ENCODE assay signal across 8 cellular contexts in the genomic region with DNA sequence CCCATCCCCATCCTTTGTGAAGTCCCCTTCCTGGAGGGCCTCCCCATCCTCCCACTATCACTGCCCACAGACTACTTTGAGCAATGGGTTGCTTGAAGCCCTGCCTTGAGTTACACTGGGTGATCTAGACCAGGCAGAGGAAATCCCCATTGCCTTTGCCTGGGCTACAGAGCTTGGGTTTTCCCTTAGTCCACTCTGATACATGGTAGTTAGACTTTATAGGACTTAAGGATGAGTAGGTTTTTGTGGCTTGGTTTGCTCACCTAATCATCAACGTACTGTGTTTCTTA. TPM values are rescaled to one million over a fixed set of nuclear protein-coding genes. Genes with fewer than 3 reads are reported as not detected.
DNase-seq lines count a peak whose midpoint lies in the region; ATAC-seq and TF ChIP-seq lines count a peak whose summit lies in the region.

No MANE protein-coding gene starts in this region.

- peaks cover 6 to 19% of the 10 kb centered on the region in 2 donors for H3K36me3 Mint-ChIP-seq in activated naive CD4-positive, alpha-beta T cell treated with anti-CD3 and anti-CD28 coated beads, Interleukin-2, amount 50 U/mL, for 72 hours

- peak; percentile 28 to 39 for DNase-seq in activated CD4-positive, alpha-beta T cell treated with anti-CD3 and anti-CD28 coated beads for 4 hours
- no peak for DNase-seq in activated CD4-positive, alpha-beta T cell treated with anti-CD3 and anti-CD28 coated beads, Interleukin-2, amount 50 U/mL, for 1 hour
- peak; percentile 49 to 84 for DNase-seq in activated naive CD4-positive, alpha-beta T cell treated with anti-CD3 and anti-CD28 coated beads, Interleukin-2, amount 50 U/mL, for 72 hours (ENCODE audit: low spot score in 2 of 2)
- DNase-seq in stomach (no peak), D341Med (ENCODE audit: low spot score) (no peak), Kasumi-1 (lab: John Stamatoyannopoulos, UW) (no peak), GF-D8 (lab: John Stamatoyannopoulos, UW) (no peak)

- peak; percentile 55 for ATAC-seq in HG03457 (IDR thresholded peaks at IDR 0.05; ENCODE audit: unreplicated experiment)
- peak; percentile 78 to 89 for ATAC-seq in activated naive CD4-positive, alpha-beta T cell treated with anti-CD3 and anti-CD28 coated beads, Interleukin-2, amount 50 U/mL, for 72 hours

- no peak overlapping the region for H3K4me3 ChIP-seq in stomach

- H3K9me3 Mint-ChIP-seq in activated naive CD4-positive, alpha-beta T cell treated with anti-CD3 and anti-CD28 coated beads, Interleukin-2, amount 50 U/mL, for 72 hours, result no peaks in the 10 kb centered on the region

- H3K27ac ChIP-seq in stomach, result peak overlapping the region in 3 of 5 donors; percentile 21 to 44 (median 40)

- H3K27me3 ChIP-seq in stomach, result no peaks in the 10 kb centered on the region

- TF ChIP-seq CTCF in stomach (IDR thresholded peaks at IDR 0.05), result no peak

- intact Hi-C loops in stomach (cut with DNase I; ENCODE audit: low total_unique reads), result no loop called here

- no peak for TF ChIP-seq POLR2A in stomach (IDR thresholded peaks at IDR 0.05)

- no peaks in the 10 kb centered on the region for H3K36me3 ChIP-seq in stomach

- 68 to 93% (median 89%) methylated on average over 1 of the region's 1 CpG for WGBS in stomach, 5 donors

- H3K9me3 ChIP-seq in stomach, result no peaks in the 10 kb centered on the region

- peaks cover 22 to 83% (median 54%) of the 10 kb centered on the region in 4 donors for H3K4me1 ChIP-seq in stomach

- TF ChIP-seq EP300 in stomach (IDR thresholded peaks at IDR 0.05), result no peak

- peak overlapping the region; percentile 97 to 98 for H3K27ac Mint-ChIP-seq in activated naive CD4-positive, alpha-beta T cell treated with anti-CD3 and anti-CD28 coated beads, Interleukin-2, amount 50 U/mL, for 72 hours

RNA-seq across cellular contexts. Expression of gene TMEM131L, which starts 56.6 kb away (rescaled TPM):
- total RNA-seq in activated naive CD4-positive, alpha-beta T cell treated with anti-CD3 and anti-CD28 coated beads, Interleukin-2, amount 50 U/mL, for 72 hours, result 10 to 100 TPM; 44.8 to 47.7 TPM
- 10 to 100 TPM; 12.9 to 40.0 (median 19.1) TPM for total RNA-seq in stomach
- 1 to 10 TPM; 2.4 to 4.4 (median 2.7) TPM for polyA plus RNA-seq in stomach

Comparison
In these comparisons a context has a peak if more than half of its experiments do, and no peak if none do; other contexts are left out.
1. DNase-seq: peak in activated CD4-positive, alpha-beta T cell treated with anti-CD3 and anti-CD28 coated beads for 4 hours (2 of 2) and activated naive CD4-positive, alpha-beta T cell treated with anti-CD3 and anti-CD28 coated beads, Interleukin-2, amount 50 U/mL, for 72 hours (2 of 2); none in activated CD4-positive, alpha-beta T cell treated with anti-CD3 and anti-CD28 coated beads, Interleukin-2, amount 50 U/mL, for 1 hour (single experiment), stomach (single experiment), D341Med (single experiment), Kasumi-1 (0 of 2) and GF-D8 (single experiment).